Comparison of ENCODE assay signal across 8 cellular contexts in genomic region chr1:202807367-202807925, GRCh38. TPM values are rescaled to one million over a fixed set of nuclear protein-coding genes. Genes with fewer than 3 reads are reported as not detected.
DNase-seq lines count a peak whose midpoint lies in the region; ATAC-seq, FAIRE-seq and TF ChIP-seq lines count a peak whose summit lies in the region.

No MANE protein-coding gene starts in this region.

- H3K4me1 ChIP-seq in astrocyte (ENCODE audit: insufficient read depth, low read length) (peaks cover 32% of the 10 kb centered on the region), skeletal muscle tissue (ENCODE audit: control insufficient read depth in 3 of 3, insufficient read depth in 3 of 3, low read length in 3 of 3) (peaks cover 18 to 23% (median 19%) of the 10 kb centered on the region in 3 donors)

- H3K9ac ChIP-seq in astrocyte (ENCODE audit: low read length), result peak overlapping the region; percentile 97
- peak overlapping the region; percentile 51 to 92 (median 79) for H3K9ac ChIP-seq in skeletal muscle tissue (ENCODE audit: low read depth in 1 of 3, low read length in 3 of 3)

- peaks cover 47% of the 10 kb centered on the region for H4K20me1 ChIP-seq in astrocyte (ENCODE audit: insufficient read depth, low read length)

- no peaks in the 10 kb centered on the region for H3K27me3 Mint-ChIP-seq in astrocyte (ENCODE audit: low read depth, unreplicated experiment)

- H3K27ac ChIP-seq in astrocyte (ENCODE audit: low read depth, low read length) (peak overlapping the region; percentile 91), skeletal muscle tissue (ENCODE audit: low read depth, low read length) (peak overlapping the region; percentile 58)

- H3K27ac Mint-ChIP-seq in astrocyte (ENCODE audit: unreplicated experiment), result peak overlapping the region; percentile 26

- H3K4me2 ChIP-seq in astrocyte (ENCODE audit: low read length), result peak overlapping the region; percentile 90

- H3K4me3 ChIP-seq in astrocyte (ENCODE audit: insufficient read depth, low read depth, low read length), result peak overlapping the region; percentile 90
- peak overlapping the region; percentile 98 for H3K4me3 ChIP-seq in iPS-11a (ENCODE audit: low read depth, low read length)
- H3K4me3 ChIP-seq in skeletal muscle tissue (ENCODE audit: low read length in 3 of 3), result peak overlapping the region; percentile 80 to 95 (median 85)

- DNase-seq in NCI-H82 (lab: John Stamatoyannopoulos, UW) (peak; percentile 51), NCI-H82 treated with DMSO at 0.1 percent for 48 hours (lab: John Stamatoyannopoulos, UW; ENCODE audit: unreplicated experiment) (no peak), SW480 (ENCODE audit: low spot score) (peak; percentile 46), astrocyte (ENCODE audit: low read depth) (no peak), NK-92 (lab: John Stamatoyannopoulos, UW; ENCODE audit: unreplicated experiment) (no peak)

- no peak for TF ChIP-seq CTCF in astrocyte (IDR thresholded peaks at IDR 0.05; ENCODE audit: insufficient read depth, low read depth, low read length)

- H3K36me3 ChIP-seq in astrocyte (ENCODE audit: insufficient read depth, low read length), result no peaks in the 10 kb centered on the region
- H3K36me3 ChIP-seq in skeletal muscle tissue (ENCODE audit: control insufficient read depth in 3 of 3, insufficient read depth in 3 of 3, low read length in 3 of 3), result no peaks in the 10 kb centered on the region

- H3K27me3 ChIP-seq in astrocyte (ENCODE audit: insufficient read depth, low read length) (no peaks in the 10 kb centered on the region), skeletal muscle tissue (ENCODE audit: control insufficient read depth in 3 of 3, insufficient read depth in 3 of 3, low read length in 3 of 3) (peaks cover 0 to 12% (median 0%) of the 10 kb centered on the region in 3 donors)

- no peak for FAIRE-seq in astrocyte (lab: Jason Lieb, UNC)

- H3K79me2 ChIP-seq in astrocyte (ENCODE audit: insufficient read depth, low read length), result peaks cover 70% of the 10 kb centered on the region

- peaks cover 20% of the 10 kb centered on the region for H3K4me1 Mint-ChIP-seq in astrocyte (ENCODE audit: low read depth, unreplicated experiment)

- no peaks in the 10 kb centered on the region for H3K9me3 Mint-ChIP-seq in astrocyte (ENCODE audit: unreplicated experiment)

- peak overlapping the region; percentile 76 for H3K4me3 Mint-ChIP-seq in astrocyte (ENCODE audit: unreplicated experiment)

- H3K9me3 ChIP-seq in astrocyte (ENCODE audit: insufficient read depth, low read depth, low read length) (no peaks in the 10 kb centered on the region), skeletal muscle tissue (ENCODE audit: control insufficient read depth in 3 of 3, low read length in 3 of 3) (no peaks in the 10 kb centered on the region)

- H2AFZ ChIP-seq in astrocyte (ENCODE audit: low read depth, low read length), result peak overlapping the region; percentile 34

- H3K36me3 Mint-ChIP-seq in astrocyte (ENCODE audit: low read depth, unreplicated experiment), result no peaks in the 10 kb centered on the region

- no peak for ATAC-seq in HG03460 (IDR thresholded peaks at IDR 0.05; ENCODE audit: unreplicated experiment)

RNA-seq across cellular contexts. Expression of gene KDM5B, which starts 0.8 kb away (rescaled TPM):
- total RNA-seq in astrocyte (173 and 182 TPM in 2 replicates), skeletal muscle tissue (93.4 TPM)

RNA-seq across cellular contexts. Expression of gene PCAT6, which starts 3.3 kb away (rescaled TPM):
- total RNA-seq in astrocyte, result 5.4 and 5.7 TPM in 2 replicates
- not detected for total RNA-seq in skeletal muscle tissue

Comparison
In these comparisons a context has a peak if more than half of its experiments do, and no peak if none do; other contexts are left out.
1. DNase-seq: peak in NCI-H82 (single experiment) and SW480 (single experiment); none in NCI-H82 treated with DMSO at 0.1 percent for 48 hours (single experiment), astrocyte (single experiment) and NK-92 (single experiment).
2. Peak in every context shown above with its lines, with median percentiles within 50 percentile points of each other: H3K4me3 ChIP-seq.